Comparison of ENCODE assay signal across 20 cellular contexts in genomic region chr3:126439346-126439967, GRCh38. TPM values are rescaled to one million over a fixed set of nuclear protein-coding genes. Genes with fewer than 3 reads are reported as not detected.
"Had no signal": no experiment of that assay in that cellular context is flagged by ENCODE, and none has a peak within 500 bp of the region (broad histone marks: within the 10 kb centered on the region; RNA-seq: fewer than 3 reads in every experiment).

No MANE protein-coding gene starts in this region.

- H3K4me1 Mint-ChIP-seq: activated naive CD8-positive, alpha-beta T cell treated with anti-CD3 and anti-CD28 coated beads, Interleukin-2, amount 10 ng/mL, durations not matched to agents 7 days and 5 days had no signal

- H3K27me3 ChIP-seq: esophagus muscularis mucosa, hepatocyte, pancreas, SJSA1, testis, upper lobe of left lung had no signal

- H3K79me2 ChIP-seq: hepatocyte had no signal

- H3K27ac ChIP-seq: coronary artery, esophagus muscularis mucosa, hepatocyte, pancreas, SJSA1, testis, upper lobe of left lung had no signal

- H3K4me1 ChIP-seq: esophagus muscularis mucosa, pancreas, SJSA1, testis, upper lobe of left lung had no signal

- ATAC-seq: pancreas; stimulated activated naive CD8-positive, alpha-beta T cell treated with anti-CD3 and anti-CD28 coated beads, Interleukin-15, Interleukin-2, amounts not matched to agents 100 U/mL and 50 U/mL, for 24 hours had no signal

- H3K9me3 ChIP-seq: esophagus muscularis mucosa, pancreas, SJSA1, testis, upper lobe of left lung had no signal

- H3K27me3 Mint-ChIP-seq: activated CD4-positive, alpha-beta memory T cell treated with anti-CD3 and anti-CD28 coated beads for 36 hours; activated naive CD8-positive, alpha-beta T cell treated with anti-CD3 and anti-CD28 coated beads, Interleukin-2, amount 10 ng/mL, durations not matched to agents 7 days and 5 days had no signal

- H2AFZ ChIP-seq: hepatocyte had no signal

- H3K27ac Mint-ChIP-seq: activated CD4-positive, alpha-beta memory T cell treated with anti-CD3 and anti-CD28 coated beads for 36 hours; activated naive CD8-positive, alpha-beta T cell treated with anti-CD3 and anti-CD28 coated beads, Interleukin-2, amount 10 ng/mL, durations not matched to agents 7 days and 5 days; nephron had no signal

- H3K9me3 Mint-ChIP-seq: activated CD4-positive, alpha-beta memory T cell treated with anti-CD3 and anti-CD28 coated beads for 36 hours; activated naive CD8-positive, alpha-beta T cell treated with anti-CD3 and anti-CD28 coated beads, Interleukin-2, amount 10 ng/mL, durations not matched to agents 7 days and 5 days; brain; nephron had no signal

- DNase-seq: activated CD4-positive, alpha-beta memory T cell treated with anti-CD3 and anti-CD28 coated beads for 36 hours; activated gamma-delta T cell treated with Interleukin-2 at 50 U/mL for 16 hours; activated naive CD8-positive, alpha-beta T cell treated with anti-CD3 and anti-CD28 coated beads, Interleukin-2, amount 10 ng/mL, durations not matched to agents 7 days and 5 days; central memory CD4-positive, alpha-beta T cell; stimulated activated CD4-positive, alpha-beta T cell treated with anti-CD3 and anti-CD28 coated beads, Interleukin-15, amount 100 ng/mL, for 24 hours; stimulated activated CD4-positive, alpha-beta T cell treated with anti-CD3 and anti-CD28 coated beads, Interleukin-4, amount 100 ng/mL, for 1 hour; stimulated activated naive CD8-positive, alpha-beta T cell treated with anti-CD3 and anti-CD28 coated beads, Interleukin-15, Interleukin-2, amounts not matched to agents 100 U/mL and 50 U/mL, for 24 hours had no signal

- H3K4me3 Mint-ChIP-seq: activated CD4-positive, alpha-beta memory T cell treated with anti-CD3 and anti-CD28 coated beads for 36 hours; activated naive CD8-positive, alpha-beta T cell treated with anti-CD3 and anti-CD28 coated beads, Interleukin-2, amount 10 ng/mL, durations not matched to agents 7 days and 5 days; brain; nephron had no signal

- H3K4me2 ChIP-seq: hepatocyte had no signal

- H3K4me3 ChIP-seq: coronary artery, esophagus muscularis mucosa, hepatocyte, pancreas, SJSA1, testis, upper lobe of left lung had no signal

RNA-seq across cellular contexts. Expression of gene CFAP100, which starts 44.7 kb away (rescaled TPM):
- total RNA-seq: activated CD4-positive, alpha-beta memory T cell treated with anti-CD3 and anti-CD28 coated beads for 36 hours; activated naive CD8-positive, alpha-beta T cell treated with anti-CD3 and anti-CD28 coated beads, Interleukin-2, amount 10 ng/mL, durations not matched to agents 7 days and 5 days; esophagus muscularis mucosa; hepatocyte; kidney epithelial cell; liver; pancreas; SJSA1; skeletal muscle tissue; T-helper 2 cell treated with Interferon-gamma antibody and Interleukin-4, amounts not matched to agents 100 ng/mL and 5 ng/mL, for 36 hours had no signal
- polyA plus RNA-seq: hepatocyte, liver, pancreas had no signal
